Comparison of ENCODE assay signal across 8 cellular contexts in genomic region chr17:16516594-16517018, GRCh38. TPM values are rescaled to one million over a fixed set of nuclear protein-coding genes. Genes with fewer than 3 reads are reported as not detected.
DNase-seq lines count a peak whose midpoint lies in the region; ATAC-seq and TF ChIP-seq lines count a peak whose summit lies in the region.

No MANE protein-coding gene starts in this region.

- H3K27ac ChIP-seq in neural progenitor cell = no peak overlapping the region

- H2AFZ ChIP-seq in neural progenitor cell (replicated peaks) = peak overlapping the region; percentile 70

- H3K27me3 ChIP-seq in neural progenitor cell = peaks cover 23% of the 10 kb centered on the region

- POLR2A ChIA-PET in activated CD8-positive, alpha-beta T cell treated with anti-CD3 and anti-CD28 coated beads for 36 hours (lab: Charles Lee) = no interaction called here

- H3F3A ChIP-seq in neural progenitor cell (ENCODE audit: low read depth) = peaks cover 8% of the 10 kb centered on the region

- TF ChIP-seq CTCF in Calu3 (IDR thresholded peaks at IDR 0.05; ENCODE audit: unreplicated experiment) (no peak), neural progenitor cell (IDR thresholded peaks at IDR 0.05) (no peak)
- TF ChIP-seq CTCF in activated CD8-positive, alpha-beta T cell treated with anti-CD3 and anti-CD28 coated beads for 36 hours (IDR thresholded peaks at IDR 0.05) = no peak

- H3K36me3 ChIP-seq in neural progenitor cell = no peaks in the 10 kb centered on the region

- H3K9me3 ChIP-seq in neural progenitor cell (ENCODE audit: low read depth) = no peaks in the 10 kb centered on the region

- intact Hi-C loops in Calu3 (cut with micrococcal nuclease; ENCODE audit: unreplicated experiment) = no loop called here
- intact Hi-C loops in activated CD8-positive, alpha-beta T cell treated with anti-CD3 and anti-CD28 coated beads for 36 hours (cut with micrococcal nuclease) = no loop called here

- DNase-seq in Calu3 (peak; percentile 18), NCI-H146 (lab: John Stamatoyannopoulos, UW) (peak; percentile 48), dedifferentiated amniotic fluid mesenchymal stem cell (ENCODE audit: extremely low spot score) (peak; percentile 73), neural progenitor cell (ENCODE audit: low spot score) (peak; percentile 54), NCI-H128 (lab: John Stamatoyannopoulos, UW; ENCODE audit: unreplicated experiment) (no peak), cerebellar nuclear complex (lab: John Stamatoyannopoulos, UW) (no peak)
- no peak for DNase-seq in activated CD8-positive, alpha-beta T cell treated with anti-CD3 and anti-CD28 coated beads for 36 hours

- no peaks in the 10 kb centered on the region for H3K79me2 ChIP-seq in neural progenitor cell (ENCODE audit: low read depth)

- no TSS peak for BruUV-seq in Calu3 (replicated peaks; lab: Mats Ljungman, UMichigan)

- CTCF ChIA-PET in Calu3 (lab: Charles Lee) = no interaction called here
- CTCF ChIA-PET in activated CD8-positive, alpha-beta T cell treated with anti-CD3 and anti-CD28 coated beads for 36 hours (lab: Charles Lee) = interaction anchor here (1.0 to 9.8 kb wide), 3 partner anchors 54 to 73 kb away, joined by 3 to 116 read pairs (median 3); no protein-coding TSS in a partner anchor

- H3K4me1 Mint-ChIP-seq in Calu3 (ENCODE audit: low read depth, unreplicated experiment) (peaks cover 22% of the 10 kb centered on the region), neural progenitor cell (peaks cover 40% of the 10 kb centered on the region)
- H3K4me1 Mint-ChIP-seq in activated CD8-positive, alpha-beta T cell treated with anti-CD3 and anti-CD28 coated beads for 36 hours (ENCODE audit: low read depth) = peaks cover 6% of the 10 kb centered on the region

- no peak overlapping the region for H3K4me3 ChIP-seq in neural progenitor cell

- H3K9me3 Mint-ChIP-seq in Calu3 (ENCODE audit: low read depth, unreplicated experiment) (no peaks in the 10 kb centered on the region), neural progenitor cell (peaks cover 2% of the 10 kb centered on the region)
- no peaks in the 10 kb centered on the region for H3K9me3 Mint-ChIP-seq in activated CD8-positive, alpha-beta T cell treated with anti-CD3 and anti-CD28 coated beads for 36 hours

- H3K4me3 Mint-ChIP-seq in Calu3 (ENCODE audit: low read depth, unreplicated experiment) (peak overlapping the region; percentile 46), neural progenitor cell (peak overlapping the region; percentile 72)
- no peak overlapping the region for H3K4me3 Mint-ChIP-seq in activated CD8-positive, alpha-beta T cell treated with anti-CD3 and anti-CD28 coated beads for 36 hours

- no peak overlapping the region for H3K9ac ChIP-seq in neural progenitor cell

- peaks cover 12% of the 10 kb centered on the region for H3K27me3 Mint-ChIP-seq in Calu3 (ENCODE audit: unreplicated experiment)
- H3K27me3 Mint-ChIP-seq in neural progenitor cell (ENCODE audit: insufficient read depth, low read depth) = peaks cover 5% of the 10 kb centered on the region
- peaks cover 22% of the 10 kb centered on the region for H3K27me3 Mint-ChIP-seq in activated CD8-positive, alpha-beta T cell treated with anti-CD3 and anti-CD28 coated beads for 36 hours

- no peaks in the 10 kb centered on the region for H4K20me1 ChIP-seq in neural progenitor cell (ENCODE audit: low read depth)

- H3K27ac Mint-ChIP-seq in Calu3 (ENCODE audit: unreplicated experiment) (no peak overlapping the region), neural progenitor cell (peak overlapping the region; percentile 93)
- no peak overlapping the region for H3K27ac Mint-ChIP-seq in activated CD8-positive, alpha-beta T cell treated with anti-CD3 and anti-CD28 coated beads for 36 hours

- peak overlapping the region; percentile 42 for H3K4me2 ChIP-seq in neural progenitor cell

- peaks cover 12% of the 10 kb centered on the region for H3K4me1 ChIP-seq in neural progenitor cell

- ATAC-seq in activated CD8-positive, alpha-beta T cell treated with anti-CD3 and anti-CD28 coated beads for 36 hours = no peak
- ATAC-seq in GM21723 (IDR thresholded peaks at IDR 0.05; ENCODE audit: unreplicated experiment) = no peak

- H3K36me3 Mint-ChIP-seq in Calu3 (ENCODE audit: insufficient read depth, unreplicated experiment) (no peaks in the 10 kb centered on the region), neural progenitor cell (peaks cover 1% of the 10 kb centered on the region)
- no peaks in the 10 kb centered on the region for H3K36me3 Mint-ChIP-seq in activated CD8-positive, alpha-beta T cell treated with anti-CD3 and anti-CD28 coated beads for 36 hours (ENCODE audit: low read depth)

RNA-seq across cellular contexts. Expression of gene LRRC75A, which starts 24.6 kb away (rescaled TPM):
- total RNA-seq in Calu3 (2022) (3.0 and 3.3 TPM in 2 replicates), neural progenitor cell (ENCODE audit: low replicate concordance) (4.0 and 7.2 TPM in 2 replicates)
- 1 to 10 TPM; 1.8 to 2.3 TPM for total RNA-seq in activated CD8-positive, alpha-beta T cell treated with anti-CD3 and anti-CD28 coated beads for 36 hours

RNA-seq across cellular contexts. Expression of gene ZNF287, which starts 52.4 kb away (rescaled TPM):
- total RNA-seq in Calu3 (2022) = not detected in 2 replicates
- total RNA-seq in neural progenitor cell (ENCODE audit: low replicate concordance) = 8.7 and 14.5 TPM in 2 replicates
- total RNA-seq in activated CD8-positive, alpha-beta T cell treated with anti-CD3 and anti-CD28 coated beads for 36 hours = 1 to 10 TPM; 6.4 to 9.5 TPM

Comparison
In these comparisons a context has a peak if more than half of its experiments do, and no peak if none do; other contexts are left out.
1. DNase-seq: peak in Calu3 (single experiment), NCI-H146 (single experiment), dedifferentiated amniotic fluid mesenchymal stem cell (single experiment) and neural progenitor cell (single experiment); none in activated CD8-positive, alpha-beta T cell treated with anti-CD3 and anti-CD28 coated beads for 36 hours (single experiment), NCI-H128 (single experiment) and cerebellar nuclear complex (0 of 2).